8 cellular contexts compared by ENCODE assay signal in the genomic region with DNA sequence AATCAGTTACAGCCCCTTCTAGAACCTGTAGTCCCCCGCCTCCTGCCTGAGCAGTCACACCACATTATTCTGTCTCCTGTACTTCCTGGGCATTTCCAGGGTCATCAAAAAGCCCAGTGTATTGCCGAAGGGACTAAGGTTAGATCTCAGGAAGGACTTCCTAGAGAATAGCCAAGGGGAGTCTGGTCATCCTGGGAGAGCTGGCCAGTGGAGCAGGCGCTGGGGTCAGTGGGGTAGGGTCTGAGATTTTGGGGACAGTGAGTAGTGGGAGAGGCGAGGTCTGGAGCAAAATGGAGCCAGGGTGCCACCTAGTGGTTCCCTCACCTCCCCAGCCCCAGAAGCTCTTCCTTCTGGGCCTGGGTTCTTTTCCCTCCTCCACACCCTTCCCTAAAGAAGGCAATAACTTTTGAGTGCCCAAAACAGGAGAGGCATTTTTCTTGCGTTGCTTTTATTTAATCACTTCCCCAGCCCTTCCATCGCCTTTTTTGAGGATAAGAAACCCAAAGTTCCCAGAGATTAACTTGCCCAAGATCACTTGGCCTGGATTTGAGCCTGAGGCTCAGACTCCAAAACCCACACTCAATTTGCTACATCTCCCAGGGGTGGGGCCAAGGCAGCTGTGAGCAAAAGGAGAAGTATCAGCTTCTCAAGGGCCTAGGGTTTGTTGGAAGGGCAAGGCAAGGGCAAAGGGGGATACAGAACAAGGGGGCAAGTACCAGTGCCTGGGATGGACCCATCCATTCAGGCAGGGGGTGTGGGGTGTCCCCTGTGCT. TPM values are rescaled to one million over a fixed set of nuclear protein-coding genes. Genes with fewer than 3 reads are reported as not detected.
DNase-seq lines count a peak whose midpoint lies in the region; ATAC-seq, FAIRE-seq and TF ChIP-seq lines count a peak whose summit lies in the region.

No MANE protein-coding gene starts in this region.

- peak overlapping the region in 16 of 21 experiments; percentile 10 to 100 (median 66) for H3K27ac ChIP-seq in skin epidermis

- intact Hi-C loops in activated T-helper 2 cell treated with anti-CD3 and anti-CD28 coated beads, Interferon-gamma antibody, Interleukin-2, Interleukin-4, amounts not matched to agents 10 μg/mL and 5 μg/mL and 100 μg/mL, durations not matched to agents 14 hours and 24 hours and 36 hours (cut with micrococcal nuclease), result no loop called here
- intact Hi-C loops in left cardiac atrium (cut with DNase I), result loop anchor here in 1 of 2 donors (2.0 kb wide), 1 partner anchor 37 kb away; no protein-coding TSS in a partner anchor

- no peak overlapping the region for H3K4me3 ChIP-seq in skin epidermis

- H3K36me3 Mint-ChIP-seq in activated T-helper 2 cell treated with anti-CD3 and anti-CD28 coated beads, Interferon-gamma antibody, Interleukin-2, Interleukin-4, amounts not matched to agents 10 μg/mL and 5 μg/mL and 100 μg/mL, durations not matched to agents 14 hours and 24 hours and 36 hours (ENCODE audit: low read depth), result peaks cover 17% of the 10 kb centered on the region

- no peaks in the 10 kb centered on the region for H3K9me3 Mint-ChIP-seq in activated T-helper 2 cell treated with anti-CD3 and anti-CD28 coated beads, Interferon-gamma antibody, Interleukin-2, Interleukin-4, amounts not matched to agents 10 μg/mL and 5 μg/mL and 100 μg/mL, durations not matched to agents 14 hours and 24 hours and 36 hours

- no peaks in the 10 kb centered on the region for H3K27me3 Mint-ChIP-seq in activated T-helper 2 cell treated with anti-CD3 and anti-CD28 coated beads, Interferon-gamma antibody, Interleukin-2, Interleukin-4, amounts not matched to agents 10 μg/mL and 5 μg/mL and 100 μg/mL, durations not matched to agents 14 hours and 24 hours and 36 hours (ENCODE audit: low read depth)

- H3K4me3 Mint-ChIP-seq in activated T-helper 2 cell treated with anti-CD3 and anti-CD28 coated beads, Interferon-gamma antibody, Interleukin-2, Interleukin-4, amounts not matched to agents 10 μg/mL and 5 μg/mL and 100 μg/mL, durations not matched to agents 14 hours and 24 hours and 36 hours (ENCODE audit: low read depth), result no peak overlapping the region

- ATAC-seq in left cardiac atrium (peak; percentile 43 to 50), GM21367 (IDR thresholded peaks at IDR 0.05; ENCODE audit: unreplicated experiment) (no peak)

- peak overlapping the region; percentile 90 for H3K27ac Mint-ChIP-seq in activated T-helper 2 cell treated with anti-CD3 and anti-CD28 coated beads, Interferon-gamma antibody, Interleukin-2, Interleukin-4, amounts not matched to agents 10 μg/mL and 5 μg/mL and 100 μg/mL, durations not matched to agents 14 hours and 24 hours and 36 hours

- peak; percentile 73 for FAIRE-seq in GM12892 (lab: Jason Lieb, UNC)

- H3K4me1 Mint-ChIP-seq in activated T-helper 2 cell treated with anti-CD3 and anti-CD28 coated beads, Interferon-gamma antibody, Interleukin-2, Interleukin-4, amounts not matched to agents 10 μg/mL and 5 μg/mL and 100 μg/mL, durations not matched to agents 14 hours and 24 hours and 36 hours (ENCODE audit: low read depth), result peaks cover 57% of the 10 kb centered on the region

- peak; percentile 36; the same call in 1 of the 2 replicates for TF ChIP-seq POLR2A in GM12892 (IDR thresholded peaks at IDR 0.05; ENCODE audit: low read depth, low read length)

- DNase-seq in AG20443 (ENCODE audit: low spot score) (peak; percentile 62), GM12892 (ENCODE audit: insufficient read length) (no peak), NCI-H82 (lab: John Stamatoyannopoulos, UW) (peak; percentile 81), left cardiac atrium (peak; percentile 32), GOT3 (lab: John Stamatoyannopoulos, UW) (no peak)
- DNase-seq in activated T-helper 2 cell treated with anti-CD3 and anti-CD28 coated beads, Interferon-gamma antibody, Interleukin-2, Interleukin-4, amounts not matched to agents 10 μg/mL and 5 μg/mL and 100 μg/mL, durations not matched to agents 14 hours and 24 hours and 36 hours (ENCODE audit: low spot score), result peak; percentile 30

RNA-seq across cellular contexts. Expression of gene PMVK, which starts 7.3 kb away (rescaled TPM):
- 72.2 TPM for polyA plus RNA-seq in GM12892 (2012; ENCODE audit: missing spikeins)
- 44.7 and 44.8 TPM in 2 replicates for total RNA-seq in activated T-helper 2 cell treated with anti-CD3 and anti-CD28 coated beads, Interferon-gamma antibody, Interleukin-2, Interleukin-4, amounts not matched to agents 10 μg/mL and 5 μg/mL and 100 μg/mL, durations not matched to agents 14 hours and 24 hours and 36 hours
- total RNA-seq in left cardiac atrium, result 10 to 100 TPM; 55.9 to 63.7 TPM

RNA-seq across cellular contexts. Expression of gene PBXIP1, which starts 12.1 kb away (rescaled TPM):
- polyA plus RNA-seq in GM12892 (2012; ENCODE audit: missing spikeins), result 23.3 TPM
- 23.6 and 25.3 TPM in 2 replicates for total RNA-seq in activated T-helper 2 cell treated with anti-CD3 and anti-CD28 coated beads, Interferon-gamma antibody, Interleukin-2, Interleukin-4, amounts not matched to agents 10 μg/mL and 5 μg/mL and 100 μg/mL, durations not matched to agents 14 hours and 24 hours and 36 hours
- 10 to 100 TPM; 58.8 to 69.7 TPM for total RNA-seq in left cardiac atrium

RNA-seq across cellular contexts. Expression of gene PYGO2, which starts 17.7 kb away (rescaled TPM):
- 18.6 TPM for polyA plus RNA-seq in GM12892 (2012; ENCODE audit: missing spikeins)
- 30.4 and 30.6 TPM in 2 replicates for total RNA-seq in activated T-helper 2 cell treated with anti-CD3 and anti-CD28 coated beads, Interferon-gamma antibody, Interleukin-2, Interleukin-4, amounts not matched to agents 10 μg/mL and 5 μg/mL and 100 μg/mL, durations not matched to agents 14 hours and 24 hours and 36 hours
- 10 to 100 TPM; 15.3 to 15.8 TPM for total RNA-seq in left cardiac atrium

RNA-seq across cellular contexts. Expression of gene SHC1, which starts 26.7 kb away (rescaled TPM):
- 15.3 TPM for polyA plus RNA-seq in GM12892 (2012; ENCODE audit: missing spikeins)
- total RNA-seq in activated T-helper 2 cell treated with anti-CD3 and anti-CD28 coated beads, Interferon-gamma antibody, Interleukin-2, Interleukin-4, amounts not matched to agents 10 μg/mL and 5 μg/mL and 100 μg/mL, durations not matched to agents 14 hours and 24 hours and 36 hours, result 55.4 and 56.1 TPM in 2 replicates
- total RNA-seq in left cardiac atrium, result 100 to 1,000 TPM in 1 of 2 donors, 10 to 100 TPM in 1; 88.7 to 102 TPM

RNA-seq across cellular contexts. Expression of gene CKS1B, which starts 30.6 kb away (rescaled TPM):
- 182 TPM for polyA plus RNA-seq in GM12892 (2012; ENCODE audit: missing spikeins)
- 169 and 178 TPM in 2 replicates for total RNA-seq in activated T-helper 2 cell treated with anti-CD3 and anti-CD28 coated beads, Interferon-gamma antibody, Interleukin-2, Interleukin-4, amounts not matched to agents 10 μg/mL and 5 μg/mL and 100 μg/mL, durations not matched to agents 14 hours and 24 hours and 36 hours
- total RNA-seq in left cardiac atrium, result 10 to 100 TPM; 26.9 to 33.8 TPM

Comparison
In these comparisons a context has a peak if more than half of its experiments do, and no peak if none do; other contexts are left out.
1. DNase-seq: peak in AG20443 (single experiment), NCI-H82 (single experiment), activated T-helper 2 cell treated with anti-CD3 and anti-CD28 coated beads, Interferon-gamma antibody, Interleukin-2, Interleukin-4, amounts not matched to agents 10 μg/mL and 5 μg/mL and 100 μg/mL, durations not matched to agents 14 hours and 24 hours and 36 hours (single experiment) and left cardiac atrium (single experiment); none in GM12892 (single experiment) and GOT3 (single experiment).